Comparison of ENCODE assay signal across 11 cellular contexts in genomic region chr15:64574220-64574994, GRCh38.
DNase-seq lines count a peak whose midpoint lies in the region; ATAC-seq, FAIRE-seq and TF ChIP-seq lines count a peak whose summit lies in the region.
"Had no signal": no experiment of that assay in that cellular context is flagged by ENCODE, and none has a peak within 500 bp of the region (broad histone marks: within the 10 kb centered on the region; RNA-seq: fewer than 3 reads in every experiment).

No MANE protein-coding gene starts in this region.

- CTCF ChIA-PET in activated CD4-positive, alpha-beta T cell treated with anti-CD3 and anti-CD28 coated beads for 36 hours (lab: Charles Lee) = interaction anchor here (0.7 to 1.5 kb wide), 2 partner anchors 79 to 480 kb away, joined by 4 to 5 read pairs; no protein-coding TSS in a partner anchor
- CTCF ChIA-PET in SK-N-SH (lab: Yijun Ruan, JAX) = no interaction called here

- no peak for FAIRE-seq in small intestine (lab: Jason Lieb, UNC)

- H3K79me2 ChIP-seq in SK-N-SH (ENCODE audit: insufficient read depth) = peaks cover 89% of the 10 kb centered on the region

- peaks cover 15% of the 10 kb centered on the region for H3K36me3 Mint-ChIP-seq in activated CD4-positive, alpha-beta T cell treated with anti-CD3 and anti-CD28 coated beads for 36 hours (ENCODE audit: low read depth)

- H3K4me1 ChIP-seq in SK-N-SH (ENCODE audit: control insufficient read depth in 1 of 2, insufficient read depth in 2 of 2, low read depth in 1 of 2, low read length in 1 of 2) (peaks cover 2 to 16% of the 10 kb centered on the region in 2 experiments; a peak in 3 of 4 replicates), small intestine (ENCODE audit: control insufficient read depth in 2 of 2, insufficient read depth in 1 of 2, low read depth in 1 of 2, low read length in 1 of 2) (peaks cover 10 to 12% of the 10 kb centered on the region in 2 donors)

- no peak for TF ChIP-seq RAD21 in SK-N-SH (IDR thresholded peaks at IDR 0.05; ENCODE audit: low read length)

- peaks cover 23% of the 10 kb centered on the region for H4K20me1 ChIP-seq in SK-N-SH (ENCODE audit: insufficient read depth)

- H3K4me3 ChIP-seq in SK-N-SH (ENCODE audit: low read depth in 2 of 2, low read length in 1 of 2) = no peak overlapping the region
- H3K4me3 ChIP-seq in small intestine (ENCODE audit: low read depth in 1 of 2, low read length in 2 of 2) = no peak overlapping the region

- H3K27ac ChIP-seq in SK-N-SH (ENCODE audit: low read depth in 2 of 2, low read length in 1 of 2) (peak overlapping the region; percentile 40 to 60; a peak in 3 of 4 replicates), small intestine (ENCODE audit: low read depth in 1 of 2, low read length in 1 of 2) (no peak overlapping the region)

- no peak overlapping the region for H2AFZ ChIP-seq in SK-N-SH (ENCODE audit: low read depth)

- DNase-seq in activated CD4-positive, alpha-beta T cell treated with anti-CD3 and anti-CD28 coated beads for 36 hours = no peak
- DNase-seq in activated CD4-positive, alpha-beta T cell treated with anti-CD3 and anti-CD28 coated beads for 48 hours = no peak
- peak; percentile 34 for DNase-seq in SK-N-SH
- DNase-seq in fibroblast of gingiva (ENCODE audit: low read depth) = peak; percentile 46
- peak; percentile 18 for DNase-seq in small intestine
- no peak for DNase-seq in activated gamma-delta T cell (lab: John Stamatoyannopoulos, UW)
- DNase-seq in CD1c-positive myeloid dendritic cell (ENCODE audit: extremely low spot score) = no peak
- DNase-seq: 8988T, activated gamma-delta T cell treated with Interleukin-2 at 50 U/mL for 16 hours, SIG-M5 had no signal

- POLR2A ChIA-PET in activated CD4-positive, alpha-beta T cell treated with anti-CD3 and anti-CD28 coated beads for 36 hours (lab: Charles Lee) = interaction anchor here (0.9 kb wide), 1 partner anchor 49 kb away, joined by 5 read pairs; no protein-coding TSS in a partner anchor
- POLR2A ChIA-PET in SK-N-SH (lab: Yijun Ruan, JAX) = no interaction called here

- H3K27me3 Mint-ChIP-seq in activated CD4-positive, alpha-beta T cell treated with anti-CD3 and anti-CD28 coated beads for 36 hours = no peaks in the 10 kb centered on the region

- intact Hi-C loops in activated CD4-positive, alpha-beta T cell treated with anti-CD3 and anti-CD28 coated beads for 36 hours (cut with DNase I, micrococcal nuclease) = no loop called here

- TF ChIP-seq EP300 in SK-N-SH (IDR thresholded peaks at IDR 0.05; ENCODE audit: borderline replicate concordance in 1 of 2, low read depth in 1 of 2, low read length in 1 of 2) = no peak; a peak in 1 of 4 replicates

- H3K27me3 ChIP-seq in SK-N-SH (ENCODE audit: insufficient read depth) (no peaks in the 10 kb centered on the region), small intestine (ENCODE audit: control insufficient read depth in 2 of 2, insufficient read depth in 2 of 2, low read length in 2 of 2) (no peaks in the 10 kb centered on the region)

- H3F3A ChIP-seq in SK-N-SH (replicated peaks; ENCODE audit: insufficient read depth) = peaks cover 12% of the 10 kb centered on the region

- no peaks in the 10 kb centered on the region for H3K9me2 ChIP-seq in SK-N-SH

- WGBS in SK-N-SH (ENCODE audit: low lambda C conversion rate) = 50% methylated on average over 1 of the region's 1 CpG
- 8 to 42% (median 25%) methylated on average over 1 of the region's 1 CpG for WGBS in small intestine, 3 donors

- H3K36me3 ChIP-seq in SK-N-SH (replicated peaks in 1 of 2; ENCODE audit: control insufficient read depth in 1 of 2, insufficient read depth in 2 of 2, low read length in 1 of 2) (peaks cover 0 to 3% of the 10 kb centered on the region in 2 experiments), small intestine (ENCODE audit: control insufficient read depth in 2 of 2, insufficient read depth in 2 of 2, low read length in 2 of 2) (no peaks in the 10 kb centered on the region)

- H3K9me3 ChIP-seq in SK-N-SH (no peaks in the 10 kb centered on the region), small intestine (ENCODE audit: control insufficient read depth, low read depth) (no peaks in the 10 kb centered on the region)

- peak overlapping the region; percentile 64 for H3K27ac Mint-ChIP-seq in activated CD4-positive, alpha-beta T cell treated with anti-CD3 and anti-CD28 coated beads for 36 hours

- no peak overlapping the region for H3K9ac ChIP-seq in SK-N-SH

- H3K4me1 Mint-ChIP-seq in activated CD4-positive, alpha-beta T cell treated with anti-CD3 and anti-CD28 coated beads for 36 hours = peaks cover 48% of the 10 kb centered on the region

- TF ChIP-seq CTCF in SK-N-SH (IDR thresholded peaks at IDR 0.05) = no peak

- peak; percentile 81 for ATAC-seq in activated CD4-positive, alpha-beta T cell treated with anti-CD3 and anti-CD28 coated beads for 36 hours
- ATAC-seq in HG03095 (IDR thresholded peaks at IDR 0.05; ENCODE audit: unreplicated experiment) = no peak

- H3K4me3 Mint-ChIP-seq in activated CD4-positive, alpha-beta T cell treated with anti-CD3 and anti-CD28 coated beads for 36 hours = no peak overlapping the region

- H3K9me3 Mint-ChIP-seq in activated CD4-positive, alpha-beta T cell treated with anti-CD3 and anti-CD28 coated beads for 36 hours (ENCODE audit: low read depth) = peaks cover 3% of the 10 kb centered on the region

- H3K4me2 ChIP-seq in SK-N-SH = peak overlapping the region; percentile 28; the same call in 1 of the 2 replicates

TF ChIP-seq in SK-N-SH, 30 proteins besides CTCF, POLR2A, EP300 and RAD21:
- no peak for TF ChIP-seq REST (IDR thresholded peaks at IDR 0.05; ENCODE audit: low read depth, low read length)
- no peak for TF ChIP-seq EZH2phosphoT487 (IDR thresholded peaks at IDR 0.05; ENCODE audit: borderline replicate concordance, low read depth)
- no peak for TF ChIP-seq RFX5 (IDR thresholded peaks at IDR 0.05; ENCODE audit: low read length)
- no peak for TF ChIP-seq NRF1 (IDR thresholded peaks at IDR 0.05; ENCODE audit: low read depth, low read length)
- TF ChIP-seq MXI1 (IDR thresholded peaks at IDR 0.05; ENCODE audit: low read depth, low read length) = no peak
- TF ChIP-seq USF1 (IDR thresholded peaks at IDR 0.05; ENCODE audit: borderline replicate concordance, low read depth) = no peak
- TF ChIP-seq ELF1 (IDR thresholded peaks at IDR 0.05) = no peak
- TF ChIP-seq JUND (IDR thresholded peaks at IDR 0.05) = no peak

Comparison
In these comparisons a context has a peak if more than half of its experiments do, and no peak if none do; other contexts are left out.
1. DNase-seq: peak in SK-N-SH (single experiment), fibroblast of gingiva (single experiment) and small intestine (single experiment); none in activated CD4-positive, alpha-beta T cell treated with anti-CD3 and anti-CD28 coated beads for 36 hours (single experiment), activated CD4-positive, alpha-beta T cell treated with anti-CD3 and anti-CD28 coated beads for 48 hours (single experiment), activated gamma-delta T cell (single experiment) and CD1c-positive myeloid dendritic cell (single experiment).
2. H3K27ac ChIP-seq: peak in SK-N-SH (2 of 2); none in small intestine (0 of 2).